Comparison of ENCODE assay signal across 23 cellular contexts in the genomic region with DNA sequence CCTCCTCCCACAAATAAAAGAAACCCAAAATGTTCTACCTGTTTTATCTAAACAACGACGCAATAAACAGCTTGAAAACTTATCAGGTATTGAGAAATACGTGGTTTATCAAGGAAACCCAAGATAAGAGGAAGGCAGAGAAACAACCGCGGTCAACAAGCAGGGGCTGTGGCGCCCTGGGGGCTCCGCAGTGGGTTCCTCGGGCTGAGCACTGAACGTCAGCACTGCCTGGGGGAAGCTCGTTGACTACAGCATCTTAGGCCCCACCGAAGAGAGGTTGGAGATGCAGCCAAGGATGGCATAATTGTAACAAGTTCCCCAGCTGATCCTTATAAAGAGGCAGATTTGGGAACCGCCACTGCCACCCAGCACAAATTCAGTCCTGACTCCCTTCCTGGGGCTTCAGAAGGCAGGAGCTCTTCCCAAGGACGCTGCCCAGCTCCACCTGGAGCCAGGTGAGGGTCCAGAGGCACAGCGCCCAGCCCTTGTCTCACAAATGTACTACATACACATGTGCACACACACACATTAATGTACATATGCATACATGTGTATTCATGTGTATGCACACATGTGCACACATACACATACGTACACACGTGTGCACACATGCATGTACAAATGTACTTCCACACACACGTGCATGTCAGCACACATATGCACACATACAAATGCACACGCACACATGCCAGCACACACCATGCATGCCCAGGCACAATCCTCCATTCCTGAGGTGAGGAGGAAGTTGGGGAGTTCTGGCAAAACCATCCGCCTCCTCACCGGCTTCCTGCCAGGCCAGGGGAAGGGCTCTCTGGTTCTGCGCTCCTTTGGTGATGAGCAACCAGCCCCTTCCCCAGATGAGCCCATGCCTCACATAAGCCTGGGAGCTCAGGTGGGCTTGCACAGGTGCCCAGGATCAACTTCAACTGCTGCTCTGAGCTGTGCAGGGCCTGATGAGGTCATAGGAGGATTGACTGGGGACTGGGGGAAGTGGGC.
"Had no signal": no experiment of that assay in that cellular context is flagged by ENCODE, and none has a peak within 500 bp of the region (broad histone marks: within the 10 kb centered on the region; RNA-seq: fewer than 3 reads in every experiment).

No MANE protein-coding gene starts in this region.

- H3K4me1 Mint-ChIP-seq: activated B cell treated with CpG ODN at 0.5 μM for 24 hours; activated CD4-positive, alpha-beta T cell treated with anti-CD3 and anti-CD28 coated beads for 36 hours; activated naive CD4-positive, alpha-beta T cell treated with anti-CD3 and anti-CD28 coated beads, Interleukin-2, amount 10 ng/mL, durations not matched to agents 7 days and 5 days had no signal

- H3K27ac Mint-ChIP-seq: activated B cell treated with CpG ODN at 0.5 μM for 24 hours; activated CD4-positive, alpha-beta T cell treated with anti-CD3 and anti-CD28 coated beads for 36 hours; activated naive CD4-positive, alpha-beta T cell treated with anti-CD3 and anti-CD28 coated beads, Interleukin-2, amount 10 ng/mL, durations not matched to agents 7 days and 5 days; activated T-helper 2 cell treated with anti-CD3 and anti-CD28 coated beads, Interferon-gamma antibody, Interleukin-2, Interleukin-4, amounts not matched to agents 10 μg/mL and 5 μg/mL and 100 μg/mL, durations not matched to agents 14 hours and 24 hours and 36 hours; brain; naive B cell; T-helper 17 cell had no signal

- DNase-seq: activated B cell treated with CpG ODN at 0.5 μM for 24 hours; activated CD4-positive, alpha-beta T cell treated with anti-CD3 and anti-CD28 coated beads for 36 hours; activated CD4-positive, alpha-beta T cell treated with anti-CD3 and anti-CD28 coated beads, Interleukin-2, amount 50 U/mL, for 4 hours; activated CD8-positive, alpha-beta memory T cell treated with anti-CD3 and anti-CD28 coated beads for 24 hours; activated CD8-positive, alpha-beta memory T cell treated with anti-CD3 and anti-CD28 coated beads, Interleukin-2, amount 50 U/mL, for 48 hours; activated naive CD4-positive, alpha-beta T cell treated with anti-CD3 and anti-CD28 coated beads, Interleukin-2, amount 10 ng/mL, durations not matched to agents 7 days and 5 days; activated T-cell treated with anti-CD3 and anti-CD28 coated beads, Interleukin-2, amount 50 U/mL, for 4 hours; central memory CD4-positive, alpha-beta T cell; esophagus squamous epithelium; heart right ventricle; islet precursor cell; left cardiac atrium; naive B cell; stimulated activated CD4-positive, alpha-beta T cell treated with anti-CD3 and anti-CD28 coated beads, Interleukin-4, amount 100 ng/mL, for 24 hours; stimulated activated naive CD4-positive, alpha-beta T cell treated with Interleukin-2 at 50 U/mL for 16 hours; SW 1271; T-helper 17 cell had no signal

- H3K4me3 ChIP-seq: esophagus squamous epithelium, gastroesophageal sphincter, heart right ventricle, lung, upper lobe of left lung had no signal

- H3K27ac ChIP-seq: esophagus squamous epithelium, gastroesophageal sphincter, heart right ventricle, upper lobe of left lung had no signal

- H3K4me3 Mint-ChIP-seq: activated B cell treated with CpG ODN at 0.5 μM for 24 hours; activated CD4-positive, alpha-beta T cell treated with anti-CD3 and anti-CD28 coated beads for 36 hours; activated naive CD4-positive, alpha-beta T cell treated with anti-CD3 and anti-CD28 coated beads, Interleukin-2, amount 10 ng/mL, durations not matched to agents 7 days and 5 days; activated T-cell treated with anti-CD3 and anti-CD28 coated beads, Interleukin-2, amount 50 U/mL, for 4 hours; brain; naive B cell; neural crest cell; T-helper 17 cell had no signal

- H3K9me3 Mint-ChIP-seq: activated B cell treated with CpG ODN at 0.5 μM for 24 hours; activated T-cell treated with anti-CD3 and anti-CD28 coated beads, Interleukin-2, amount 50 U/mL, for 4 hours; activated T-helper 2 cell treated with anti-CD3 and anti-CD28 coated beads, Interferon-gamma antibody, Interleukin-2, Interleukin-4, amounts not matched to agents 10 μg/mL and 5 μg/mL and 100 μg/mL, durations not matched to agents 14 hours and 24 hours and 36 hours had no signal

- H3K27me3 ChIP-seq: upper lobe of left lung had no signal

- H3K27me3 Mint-ChIP-seq: brain had no signal

- ATAC-seq: activated CD4-positive, alpha-beta T cell treated with anti-CD3 and anti-CD28 coated beads for 36 hours; activated T-cell treated with anti-CD3 and anti-CD28 coated beads, Interleukin-2, amount 50 U/mL, for 4 hours; gastroesophageal sphincter; heart right ventricle; left cardiac atrium; T-helper 17 cell had no signal

- H3K36me3 ChIP-seq: esophagus squamous epithelium, gastroesophageal sphincter, heart right ventricle, upper lobe of left lung had no signal

- H3K4me1 ChIP-seq: upper lobe of left lung had no signal

- H3K9me3 ChIP-seq: esophagus squamous epithelium, gastroesophageal sphincter, heart right ventricle, upper lobe of left lung had no signal

- H3K36me3 Mint-ChIP-seq: activated naive CD4-positive, alpha-beta T cell treated with anti-CD3 and anti-CD28 coated beads, Interleukin-2, amount 10 ng/mL, durations not matched to agents 7 days and 5 days; brain; naive B cell had no signal
